ENCODE assay signal across 21 cellular contexts in genomic region chr7:10211861-10212260, GRCh38.
"Had no signal": no experiment of that assay in that cellular context is flagged by ENCODE, and none has a peak within 500 bp of the region (broad histone marks: within the 10 kb centered on the region; RNA-seq: fewer than 3 reads in every experiment).

No MANE protein-coding gene starts in this region.

- H3K9me3 ChIP-seq: SJSA1 had no signal

- H3K36me3 ChIP-seq: SJSA1 had no signal

- H3K27ac ChIP-seq: SJSA1, SK-N-MC had no signal

- H3K27me3 ChIP-seq: SJSA1 had no signal

- H3K4me3 ChIP-seq: SJSA1, SK-N-MC had no signal

- DNase-seq: IMR-90, Karpas-422, KG1, MM.1S, NCI-H1092 treated with DMSO at 0.1 percent for 48 hours, NCI-H1436, NCI-H187, NCI-H2029, NCI-H2081 treated with DMSO at 0.1 percent for 48 hours, NCI-H2171, NCI-H226, NCI-H446, NCI-H510A, NCI-H524 treated with DMSO at 0.1 percent for 48 hours, NCI-H69, NCI-H774, Right ventricle myocardium superior, RPMI8226, SIG-M5 had no signal
